In genomic region chr17:83081561-83082201, GRCh38 we compare ENCODE assay signal across 8 cellular contexts.
DNase-seq lines count a peak whose midpoint lies in the region; ATAC-seq lines count a peak whose summit lies in the region.

No MANE protein-coding gene starts in this region.

- no peaks in the 10 kb centered on the region for H3K9me3 Mint-ChIP-seq in activated naive CD8-positive, alpha-beta T cell treated with anti-CD3 and anti-CD28 coated beads, Interleukin-2, amount 50 U/mL, for 24 hours
- no peaks in the 10 kb centered on the region for H3K9me3 Mint-ChIP-seq in stimulated activated effector memory CD8-positive, alpha-beta T cell treated with anti-CD3 and anti-CD28 coated beads, Interleukin-12 subunit alpha, Interleukin-12 subunit beta, amount 100 ng/mL, for 72 hours

- H3K36me3 ChIP-seq in HAP-1 (replicated peaks): peaks cover 3% of the 10 kb centered on the region

- peaks cover 13% of the 10 kb centered on the region for H3K27me3 Mint-ChIP-seq in activated naive CD8-positive, alpha-beta T cell treated with anti-CD3 and anti-CD28 coated beads, Interleukin-2, amount 50 U/mL, for 24 hours

- no peaks in the 10 kb centered on the region for H3K36me3 Mint-ChIP-seq in activated naive CD8-positive, alpha-beta T cell treated with anti-CD3 and anti-CD28 coated beads, Interleukin-2, amount 50 U/mL, for 24 hours (ENCODE audit: low read depth)
- peaks cover 68% of the 10 kb centered on the region for H3K36me3 Mint-ChIP-seq in stimulated activated effector memory CD8-positive, alpha-beta T cell treated with anti-CD3 and anti-CD28 coated beads, Interleukin-12 subunit alpha, Interleukin-12 subunit beta, amount 100 ng/mL, for 72 hours

- no peaks in the 10 kb centered on the region for H3K9me3 ChIP-seq in HAP-1

- 0 out of 2 replicates have a peak, but pooled peaks cover 2% of the 10 kb centered on the region for H3K4me1 ChIP-seq in HAP-1

- H3K4me3 Mint-ChIP-seq in activated naive CD8-positive, alpha-beta T cell treated with anti-CD3 and anti-CD28 coated beads, Interleukin-2, amount 50 U/mL, for 24 hours: peak overlapping the region; percentile 72
- H3K4me3 Mint-ChIP-seq in stimulated activated effector memory CD8-positive, alpha-beta T cell treated with anti-CD3 and anti-CD28 coated beads, Interleukin-12 subunit alpha, Interleukin-12 subunit beta, amount 100 ng/mL, for 72 hours: peak overlapping the region; percentile 83

- peak overlapping the region; percentile 32 for H3K4me3 ChIP-seq in HAP-1

- in situ Hi-C loops in HAP-1 (cut with MboI; ENCODE audit: low sequenced_read_pairs): no loop called here

- no peak for ATAC-seq in activated naive CD8-positive, alpha-beta T cell treated with anti-CD3 and anti-CD28 coated beads, Interleukin-2, amount 50 U/mL, for 24 hours
- peak; percentile 0 for ATAC-seq in stimulated activated effector memory CD8-positive, alpha-beta T cell treated with anti-CD3 and anti-CD28 coated beads, Interleukin-12 subunit alpha, Interleukin-12 subunit beta, amount 100 ng/mL, for 72 hours
- ATAC-seq in HG02970 (IDR thresholded peaks at IDR 0.05; ENCODE audit: low FRiP score, unreplicated experiment): no peak

- peaks cover 41% of the 10 kb centered on the region for H3K4me1 Mint-ChIP-seq in activated naive CD8-positive, alpha-beta T cell treated with anti-CD3 and anti-CD28 coated beads, Interleukin-2, amount 50 U/mL, for 24 hours
- peaks cover 45% of the 10 kb centered on the region for H3K4me1 Mint-ChIP-seq in stimulated activated effector memory CD8-positive, alpha-beta T cell treated with anti-CD3 and anti-CD28 coated beads, Interleukin-12 subunit alpha, Interleukin-12 subunit beta, amount 100 ng/mL, for 72 hours

- no peak for DNase-seq in HAP-1 (ENCODE audit: low spot score in 2 of 2)
- peak; percentile 35 for DNase-seq in activated naive CD8-positive, alpha-beta T cell treated with anti-CD3 and anti-CD28 coated beads, Interleukin-2, amount 50 U/mL, for 24 hours
- DNase-seq in left kidney (ENCODE audit: low read depth, low spot score): peak; percentile 65
- peak in 1 of 2 donors; percentile 73 for DNase-seq in stimulated activated effector memory CD8-positive, alpha-beta T cell treated with anti-CD3 and anti-CD28 coated beads, Interleukin-12 subunit alpha, Interleukin-12 subunit beta, amount 100 ng/mL, for 72 hours (ENCODE audit: low spot score in 2 of 2)
- DNase-seq in NCI-H2107 (lab: John Stamatoyannopoulos, UW): no peak
- DNase-seq in inferior parietal cortex (ENCODE audit: extremely low spot score): no peak
- no peak for DNase-seq in stimulated activated CD4-positive, alpha-beta T cell treated with anti-CD3 and anti-CD28 coated beads, Interleukin-4, amount 100 ng/mL, for 1 hour

- peak overlapping the region; percentile 62 for H3K27ac Mint-ChIP-seq in activated naive CD8-positive, alpha-beta T cell treated with anti-CD3 and anti-CD28 coated beads, Interleukin-2, amount 50 U/mL, for 24 hours
- peak overlapping the region; percentile 93 for H3K27ac Mint-ChIP-seq in stimulated activated effector memory CD8-positive, alpha-beta T cell treated with anti-CD3 and anti-CD28 coated beads, Interleukin-12 subunit alpha, Interleukin-12 subunit beta, amount 100 ng/mL, for 72 hours

- H3K27me3 ChIP-seq in HAP-1 (ENCODE audit: low read depth): no peaks in the 10 kb centered on the region

Comparison
In these comparisons a context has a peak if more than half of its experiments do, and no peak if none do; other contexts are left out.
1. DNase-seq: peak in activated naive CD8-positive, alpha-beta T cell treated with anti-CD3 and anti-CD28 coated beads, Interleukin-2, amount 50 U/mL, for 24 hours (single experiment) and left kidney (single experiment); none in HAP-1 (0 of 2), NCI-H2107 (single experiment), inferior parietal cortex (single experiment) and stimulated activated CD4-positive, alpha-beta T cell treated with anti-CD3 and anti-CD28 coated beads, Interleukin-4, amount 100 ng/mL, for 1 hour (single experiment).